ENCODE assay signal across 8 cellular contexts in the genomic region with DNA sequence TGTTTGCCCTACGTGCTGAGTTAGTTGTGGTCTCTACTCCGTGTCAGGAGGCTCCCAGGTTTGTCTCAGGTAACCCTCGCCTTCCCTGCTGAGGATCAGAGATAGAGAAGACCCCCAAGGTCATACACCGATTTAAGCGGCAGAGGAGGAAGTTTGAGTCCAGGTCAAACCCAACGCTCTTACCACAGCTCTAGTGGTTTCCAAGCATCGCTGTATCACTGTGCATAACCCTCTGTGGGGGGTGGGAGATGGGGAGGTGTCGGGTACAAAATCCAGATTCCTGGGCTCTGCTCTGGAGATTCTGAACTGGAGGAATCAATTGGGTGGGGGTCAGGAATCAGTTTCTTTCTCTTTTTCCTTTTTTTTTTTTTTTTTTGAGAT. TPM values are rescaled to one million over a fixed set of nuclear protein-coding genes. Genes with fewer than 3 reads are reported as not detected.
DNase-seq lines count a peak whose midpoint lies in the region; ATAC-seq and TF ChIP-seq lines count a peak whose summit lies in the region.

No MANE protein-coding gene starts in this region.

- no peaks in the 10 kb centered on the region for H3K9me3 Mint-ChIP-seq in activated T-cell treated with anti-CD3 and anti-CD28 coated beads, Interleukin-2, amount 50 U/mL, for 72 hours
- no peaks in the 10 kb centered on the region for H3K9me3 Mint-ChIP-seq in activated T-helper 17 cell treated with anti-CD3 and anti-CD28 coated beads, Interleukin-2, amount 50 U/mL, for 72 hours

- peak overlapping the region; percentile 50 to 79 (median 62) for H3K4me3 ChIP-seq in tibial nerve

- no peak for ATAC-seq in activated T-cell treated with anti-CD3 and anti-CD28 coated beads, Interleukin-2, amount 50 U/mL, for 72 hours (replicated peaks in 1 of 2)
- ATAC-seq in activated T-helper 17 cell treated with anti-CD3 and anti-CD28 coated beads, Interleukin-2, amount 50 U/mL, for 72 hours (replicated peaks): no peak

- H3K27ac ChIP-seq in layer of hippocampus (ENCODE audit: low read depth, low read length): peak overlapping the region; percentile 93
- H3K27ac ChIP-seq in tibial nerve: peak overlapping the region; percentile 87 to 96 (median 94)

- peaks cover 0 to 79% (median 46%) of the 10 kb centered on the region in 4 donors for H3K4me1 ChIP-seq in tibial nerve

- H3K27ac Mint-ChIP-seq in activated T-cell treated with anti-CD3 and anti-CD28 coated beads, Interleukin-2, amount 50 U/mL, for 72 hours: no peak overlapping the region
- no peak overlapping the region for H3K27ac Mint-ChIP-seq in activated T-helper 17 cell treated with anti-CD3 and anti-CD28 coated beads, Interleukin-2, amount 50 U/mL, for 72 hours

- peaks cover 0 to under 1% (median 0%) of the 10 kb centered on the region in 3 donors for H3K36me3 ChIP-seq in tibial nerve

- WGBS in tibial nerve, 2 donors: 11% methylated on average over 8 of the region's 8 CpGs

- H3K27me3 ChIP-seq in layer of hippocampus (ENCODE audit: control insufficient read depth, insufficient read depth, low read length) (no peaks in the 10 kb centered on the region), tibial nerve (no peaks in the 10 kb centered on the region)

- H3K9me3 ChIP-seq in tibial nerve: no peaks in the 10 kb centered on the region

- peak overlapping the region; percentile 94 to 97 for H3K4me3 Mint-ChIP-seq in activated T-cell treated with anti-CD3 and anti-CD28 coated beads, Interleukin-2, amount 50 U/mL, for 72 hours
- H3K4me3 Mint-ChIP-seq in activated T-helper 17 cell treated with anti-CD3 and anti-CD28 coated beads, Interleukin-2, amount 50 U/mL, for 72 hours: peak overlapping the region; percentile 91

- no peaks in the 10 kb centered on the region for H3K27me3 Mint-ChIP-seq in activated T-cell treated with anti-CD3 and anti-CD28 coated beads, Interleukin-2, amount 50 U/mL, for 72 hours (ENCODE audit: low read depth)
- H3K27me3 Mint-ChIP-seq in activated T-helper 17 cell treated with anti-CD3 and anti-CD28 coated beads, Interleukin-2, amount 50 U/mL, for 72 hours: no peaks in the 10 kb centered on the region

- TF ChIP-seq CTCF in tibial nerve (IDR thresholded peaks at IDR 0.05): no peak

- DNase-seq in activated T-cell treated with anti-CD3 and anti-CD28 coated beads, Interleukin-2, amount 50 U/mL, for 72 hours: no peak
- no peak for DNase-seq in activated T-cell treated with anti-CD3 and anti-CD28 coated beads for 4 hours
- DNase-seq in tibial nerve (ENCODE audit: low spot score in 2 of 2): no peak
- no peak for DNase-seq in NCI-H526 (lab: John Stamatoyannopoulos, UW)
- DNase-seq in COLO668 (lab: John Stamatoyannopoulos, UW; ENCODE audit: unreplicated experiment): no peak
- DNase-seq in hepatic stellate cell (ENCODE audit: low spot score): no peak

- no peaks in the 10 kb centered on the region for H3K36me3 Mint-ChIP-seq in activated T-cell treated with anti-CD3 and anti-CD28 coated beads, Interleukin-2, amount 50 U/mL, for 72 hours (ENCODE audit: insufficient read depth in 2 of 2)
- peaks cover 47% of the 10 kb centered on the region for H3K36me3 Mint-ChIP-seq in activated T-helper 17 cell treated with anti-CD3 and anti-CD28 coated beads, Interleukin-2, amount 50 U/mL, for 72 hours (ENCODE audit: low read depth)

- TF ChIP-seq EP300 in tibial nerve (IDR thresholded peaks at IDR 0.05): no peak

- no peak for TF ChIP-seq POLR2A in tibial nerve (IDR thresholded peaks at IDR 0.05)

- H3K4me1 Mint-ChIP-seq in activated T-cell treated with anti-CD3 and anti-CD28 coated beads, Interleukin-2, amount 50 U/mL, for 72 hours (ENCODE audit: low read depth): peaks cover 60% of the 10 kb centered on the region
- peaks cover 10% of the 10 kb centered on the region for H3K4me1 Mint-ChIP-seq in activated T-helper 17 cell treated with anti-CD3 and anti-CD28 coated beads, Interleukin-2, amount 50 U/mL, for 72 hours

RNA-seq across cellular contexts. Expression of a gene that starts 0.6 kb away (rescaled TPM):
- total RNA-seq in activated T-cell treated with anti-CD3 and anti-CD28 coated beads, Interleukin-2, amount 50 U/mL, for 72 hours: 10 to 100 TPM; 42.2 to 54.1 TPM
- total RNA-seq in activated T-helper 17 cell treated with anti-CD3 and anti-CD28 coated beads, Interleukin-2, amount 50 U/mL, for 72 hours: 10 to 100 TPM; 19.9 to 39.7 TPM
- 10 to 100 TPM; 20.1 to 42.0 (median 25.8) TPM for total RNA-seq in tibial nerve

RNA-seq across cellular contexts. Expression of a gene that starts 3.4 kb away (rescaled TPM):
- total RNA-seq in activated T-cell treated with anti-CD3 and anti-CD28 coated beads, Interleukin-2, amount 50 U/mL, for 72 hours: 10 to 100 TPM; 65.4 to 67.3 TPM
- total RNA-seq in activated T-helper 17 cell treated with anti-CD3 and anti-CD28 coated beads, Interleukin-2, amount 50 U/mL, for 72 hours: 10 to 100 TPM; 74.1 to 83.5 TPM
- 100 to 1,000 TPM in 2 of 4 donors, 10 to 100 TPM in 2; 84.3 to 129 (median 109) TPM for total RNA-seq in tibial nerve

RNA-seq across cellular contexts. Expression of a gene that starts 4.9 kb away (rescaled TPM):
- 10 to 100 TPM; 78.6 to 92.9 TPM for total RNA-seq in activated T-cell treated with anti-CD3 and anti-CD28 coated beads, Interleukin-2, amount 50 U/mL, for 72 hours
- total RNA-seq in activated T-helper 17 cell treated with anti-CD3 and anti-CD28 coated beads, Interleukin-2, amount 50 U/mL, for 72 hours: 10 to 100 TPM; 77.4 to 98.4 TPM
- total RNA-seq in tibial nerve: 10 to 100 TPM; 33.0 to 83.7 (median 60.2) TPM

RNA-seq across cellular contexts. Expression of a gene that starts 5.0 kb away (rescaled TPM):
- 10 to 100 TPM; 19.7 to 25.5 TPM for total RNA-seq in activated T-cell treated with anti-CD3 and anti-CD28 coated beads, Interleukin-2, amount 50 U/mL, for 72 hours
- 10 to 100 TPM; 20.3 to 48.4 TPM for total RNA-seq in activated T-helper 17 cell treated with anti-CD3 and anti-CD28 coated beads, Interleukin-2, amount 50 U/mL, for 72 hours
- 10 to 100 TPM; 64.9 to 74.7 (median 68.7) TPM for total RNA-seq in tibial nerve

RNA-seq across cellular contexts. Expression of a gene that starts 9.9 kb away (rescaled TPM):
- total RNA-seq in activated T-cell treated with anti-CD3 and anti-CD28 coated beads, Interleukin-2, amount 50 U/mL, for 72 hours: 10 to 100 TPM; 34.2 to 41.5 TPM
- total RNA-seq in activated T-helper 17 cell treated with anti-CD3 and anti-CD28 coated beads, Interleukin-2, amount 50 U/mL, for 72 hours: 10 to 100 TPM; 16.3 to 45.2 TPM
- total RNA-seq in tibial nerve: 100 to 1,000 TPM in 1 of 4 donors, 10 to 100 TPM in 3; 38.2 to 101 (median 57.8) TPM
